Comparison of ENCODE assay signal across 30 cellular contexts in genomic region chr12:129489277-129489676, GRCh38.
"Had no signal": no experiment of that assay in that cellular context is flagged by ENCODE, and none has a peak within 500 bp of the region (broad histone marks: within the 10 kb centered on the region; RNA-seq: fewer than 3 reads in every experiment).

No MANE protein-coding gene starts in this region.

- H3K27ac ChIP-seq: ascending aorta, cardiac muscle cell, VCaP had no signal

- H3K36me3 ChIP-seq: ascending aorta, cardiac muscle cell had no signal

- H3K9me3 ChIP-seq: ascending aorta had no signal

- H3K4me3 ChIP-seq: ascending aorta, cardiac muscle cell had no signal

- H3K27me3 ChIP-seq: ascending aorta had no signal

- ATAC-seq: activated CD8-positive, alpha-beta T cell treated with anti-CD3 and anti-CD28 coated beads for 36 hours; activated naive CD4-positive, alpha-beta T cell treated with anti-CD3 and anti-CD28 coated beads, Interleukin-2, amount 50 U/mL, for 72 hours; activated T-cell treated with anti-CD3 and anti-CD28 coated beads, Interleukin-2, amount 50 U/mL, for 4 hours; activated T-cell treated with anti-CD3 and anti-CD28 coated beads, Interleukin-2, amount 50 U/mL, for 72 hours; activated T-helper 17 cell treated with anti-CD3 and anti-CD28 coated beads, Interleukin-2, amount 50 U/mL, for 72 hours had no signal

- DNase-seq: activated B cell treated with CpG ODN at 0.5 μM for 24 hours; activated CD4-positive, alpha-beta memory T cell treated with anti-CD3 and anti-CD28 coated beads for 36 hours; activated CD4-positive, alpha-beta T cell treated with anti-CD3 and anti-CD28 coated beads for 4 hours; activated CD4-positive, alpha-beta T cell treated with anti-CD3 and anti-CD28 coated beads, Interleukin-2, amount 10 ng/mL, durations not matched to agents 24 days and 14 days; activated CD4-positive, alpha-beta T cell treated with anti-CD3 and anti-CD28 coated beads, Interleukin-2, amount 50 U/mL, for 1 hour; activated CD4-positive, alpha-beta T cell treated with anti-CD3 and anti-CD28 coated beads, Interleukin-2, amount 50 U/mL, for 4 hours; activated CD4-positive, CD25-positive, alpha-beta regulatory T cell treated with anti-CD3 and anti-CD28 coated beads, Interleukin-2, amount 50 U/mL, for 72 hours; activated CD8-positive, alpha-beta memory T cell treated with anti-CD3 and anti-CD28 coated beads, Interleukin-2, amount 50 U/mL, for 4 hours; activated CD8-positive, alpha-beta T cell treated with anti-CD3 and anti-CD28 coated beads for 36 hours; activated effector memory CD4-positive, alpha-beta T cell treated with anti-CD3 and anti-CD28 coated beads, Interleukin-2, amount 50 U/mL, for 16 hours; activated gamma-delta T cell treated with Interleukin-2 at 50 U/mL for 16 hours; activated naive CD4-positive, alpha-beta T cell; activated naive CD4-positive, alpha-beta T cell treated with anti-CD3 and anti-CD28 coated beads for 36 hours; activated naive CD4-positive, alpha-beta T cell treated with anti-CD3 and anti-CD28 coated beads, Interleukin-2, amount 50 U/mL, for 16 hours; activated naive CD8-positive, alpha-beta T cell treated with anti-CD3 and anti-CD28 coated beads for 36 hours; activated T-cell treated with anti-CD3 and anti-CD28 coated beads for 4 hours; activated T-cell treated with anti-CD3 and anti-CD28 coated beads, Interleukin-2, amount 50 U/mL, for 1 hour; activated T-cell treated with anti-CD3 and anti-CD28 coated beads, Interleukin-2, amount 50 U/mL, for 4 hours; activated T-cell treated with anti-CD3 and anti-CD28 coated beads, Interleukin-2, amount 50 U/mL, for 72 hours; amygdala; anterior cingulate cortex; caudate nucleus; cerebellar nuclear complex; T-helper 2 cell; T-helper 9 cell had no signal

- H3K4me1 ChIP-seq: ascending aorta had no signal
